8 cellular contexts compared by ENCODE assay signal in genomic region chr19:51108066-51108804, GRCh38.
A peak's percentile ranks its signal among the peaks of the same experiment; 100 is the strongest.
DNase-seq lines count a peak whose midpoint lies in the region; ATAC-seq and TF ChIP-seq lines count a peak whose summit lies in the region.

CTU1 (minus strand) TSS chr19:51108409; CDS start chr19:51104569, 3,840 bp downstream.

- DNase-seq in AG08395 (ENCODE audit: low spot score) (peak; percentile 99), NCI-H345 (lab: John Stamatoyannopoulos, UW) (peak; percentile 97), cerebellar cortex (ENCODE audit: low spot score) (peak; percentile 99), iris pigment epithelial cell (ENCODE audit: low read depth) (peak; percentile 100)
- peak; percentile 99 for DNase-seq in activated CD4-positive, CD25-positive, alpha-beta regulatory T cell treated with anti-CD3 and anti-CD28 coated beads, Interleukin-2, amount 50 U/mL, for 16 hours (ENCODE audit: low read depth, low spot score)
- peak; percentile 96 to 97 for DNase-seq in stimulated activated CD4-positive, alpha-beta T cell treated with anti-CD3 and anti-CD28 coated beads, Interleukin-12 subunit alpha, Interleukin-12 subunit beta, amount 100 ng/mL, for 24 hours (ENCODE audit: low read depth in 2 of 2)

- peak; percentile 93 for ATAC-seq in HG03196 (IDR thresholded peaks at IDR 0.05; ENCODE audit: unreplicated experiment)

- in situ Hi-C loops in GM18951 (cut with MboI; ENCODE audit: low sequenced_read_pairs, unreplicated experiment), result no loop called here

- TF ChIP-seq POLR2A in GM18951 (IDR thresholded peaks at IDR 0.05; ENCODE audit: extremely low read depth, insufficient read depth, insufficient read length), result peak; percentile 81

Comparison
In these comparisons a context has a peak if more than half of its experiments do, and no peak if none do; other contexts are left out.
1. Peak in every context shown above with its lines: DNase-seq and ATAC-seq.